Comparison of ENCODE assay signal across 8 cellular contexts in genomic region chr10:122983898-122984297, GRCh38.
"Had no signal": no experiment of that assay in that cellular context is flagged by ENCODE, and none has a peak within 500 bp of the region (broad histone marks: within the 10 kb centered on the region; RNA-seq: fewer than 3 reads in every experiment).

No MANE protein-coding gene starts in this region.

- ATAC-seq: GM12878 had no signal

- DNase-seq: GDM1, GF-D8 had no signal

- H3K4me3 ChIP-seq: GM12878 had no signal

- FAIRE-seq: G401.6, GM12878, GM12891, GM12892, GM18507, GM19239 had no signal
